22 cellular contexts compared by ENCODE assay signal in the genomic region with DNA sequence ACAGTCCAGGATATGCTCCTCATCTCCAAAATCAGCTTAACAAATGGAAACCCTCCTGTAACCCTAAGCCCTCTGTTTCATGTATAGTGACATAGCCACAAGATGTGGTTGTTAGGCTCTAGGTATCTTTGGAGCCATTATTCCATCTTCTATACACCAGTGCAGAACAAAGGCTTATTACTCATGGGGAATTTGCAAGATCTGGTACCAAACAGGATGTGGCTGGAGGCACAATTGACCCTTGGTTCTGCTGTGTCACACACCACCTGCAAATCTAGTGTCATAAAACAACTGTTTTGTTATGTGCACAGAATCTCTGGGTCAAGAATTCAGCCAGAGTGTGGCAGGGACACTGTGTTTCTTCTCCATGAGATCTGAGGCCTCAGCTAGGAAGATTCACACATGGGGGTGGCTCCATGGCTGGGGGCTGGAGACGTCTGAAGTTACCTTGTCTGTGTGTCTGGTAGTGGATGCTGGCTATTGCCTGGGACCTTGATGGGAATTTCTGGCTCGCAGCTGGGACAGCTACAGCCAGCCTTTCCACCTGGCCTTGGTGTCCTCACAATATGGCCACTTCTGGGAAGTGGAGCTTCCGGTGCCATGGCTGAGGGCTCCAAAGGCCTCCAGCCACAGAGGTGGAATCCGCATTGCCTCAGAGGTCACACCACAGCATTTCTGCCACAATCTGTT.
"Had no signal": no experiment of that assay in that cellular context is flagged by ENCODE, and none has a peak within 500 bp of the region (broad histone marks: within the 10 kb centered on the region; RNA-seq: fewer than 3 reads in every experiment).

No MANE protein-coding gene starts in this region.

- H3K36me3 ChIP-seq: colonic mucosa, esophagus squamous epithelium, gastroesophageal sphincter, left ventricle myocardium inferior, lower lobe of right lung, transverse colon had no signal

- H3K4me3 ChIP-seq: colonic mucosa, esophagus squamous epithelium, gastroesophageal sphincter, left ventricle myocardium inferior, lower lobe of right lung, psoas muscle, testis, transverse colon had no signal

- ATAC-seq: gastroesophageal sphincter; lower lobe of right lung; psoas muscle; sciatic nerve; stimulated activated naive B cell treated with anti-CD40 and anti-IgM and Interleukin-4, amounts not matched to agents 10 μg/mL and 1 μg/mL and 100 μg/mL, for 72 hours; stimulated activated naive CD8-positive, alpha-beta T cell treated with anti-CD3 and anti-CD28 coated beads, Interleukin-15, amount 100 ng/mL, for 72 hours had no signal

- H2AFZ ChIP-seq: parathyroid adenoma had no signal

- H3K9me3 ChIP-seq: colonic mucosa, esophagus squamous epithelium, gastroesophageal sphincter, left ventricle myocardium inferior, lower lobe of right lung, psoas muscle, testis, transverse colon had no signal

- H3K4me1 ChIP-seq: colonic mucosa, esophagus squamous epithelium, gastroesophageal sphincter, lower lobe of right lung, parathyroid adenoma, psoas muscle, testis, transverse colon had no signal

- H3K79me2 ChIP-seq: parathyroid adenoma had no signal

- H3K9ac ChIP-seq: parathyroid adenoma had no signal

- H3K27ac ChIP-seq: colonic mucosa, esophagus squamous epithelium, gastroesophageal sphincter, left ventricle myocardium inferior, lower lobe of right lung, parathyroid adenoma, psoas muscle, testis, transverse colon had no signal

- DNase-seq: colonic mucosa; dermis blood vessel endothelial cell; esophagus squamous epithelium; foreskin fibroblast; glutamatergic neuron; islet precursor cell; left ventricle myocardium inferior; lower lobe of right lung; mesenchymal stem cell; midbrain; occipital lobe; psoas muscle; retina; stimulated activated CD4-positive, alpha-beta T cell treated with anti-CD3 and anti-CD28 coated beads, Interleukin-2, amount 100 ng/mL, for 24 hours; stimulated activated CD4-positive, alpha-beta T cell treated with anti-CD3 and anti-CD28 coated beads, Interleukin-4, amount 100 ng/mL, for 4 hours; stimulated activated naive B cell treated with anti-CD40 and anti-IgM and Interleukin-4, amounts not matched to agents 10 μg/mL and 1 μg/mL and 100 μg/mL, for 72 hours; stimulated activated naive CD8-positive, alpha-beta T cell treated with anti-CD3 and anti-CD28 coated beads, Interleukin-15, amount 100 ng/mL, for 72 hours; testis; transverse colon had no signal

- H3K27me3 ChIP-seq: colonic mucosa, esophagus squamous epithelium, testis, transverse colon had no signal
